ENCODE assay signal across 22 cellular contexts in genomic region chr1:23704834-23705495, GRCh38. TPM values are rescaled to one million over a fixed set of nuclear protein-coding genes. Genes with fewer than 3 reads are reported as not detected.
A peak's percentile ranks its signal among the peaks of the same experiment; 100 is the strongest.
DNase-seq lines count a peak whose midpoint lies in the region; ATAC-seq and TF ChIP-seq lines count a peak whose summit lies in the region.
"Had no signal": no experiment of that assay in that cellular context is flagged by ENCODE, and none has a peak within 500 bp of the region (broad histone marks: within the 10 kb centered on the region; RNA-seq: fewer than 3 reads in every experiment).

No MANE protein-coding gene starts in this region.

- peak overlapping the region; percentile 17 for H3K4me2 ChIP-seq in hepatocyte
- H3K4me2 ChIP-seq: PC-9 had no signal

- H3K9me3 ChIP-seq in Caco-2 (no peaks in the 10 kb centered on the region), HUES48 (ENCODE audit: control insufficient read depth, insufficient read depth, low read length) (no peaks in the 10 kb centered on the region), hepatocyte (ENCODE audit: low read depth) (no peaks in the 10 kb centered on the region), mucosa of stomach (ENCODE audit: control insufficient read depth, low read length) (no peaks in the 10 kb centered on the region), transverse colon (no peaks in the 10 kb centered on the region)

- TF ChIP-seq POLR2A in transverse colon (IDR thresholded peaks at IDR 0.05), result no peak

- peaks cover 22% of the 10 kb centered on the region for H4K20me1 ChIP-seq in hepatocyte (ENCODE audit: insufficient read depth, poor library complexity, severe bottlenecking)

- peak in 1 of 2 experiments; percentile 49 for DNase-seq in Caco-2
- no peak for DNase-seq in hepatocyte (ENCODE audit: low spot score)
- no peak for DNase-seq in NCI-H1417 treated with DMSO at 0.1 percent for 48 hours (lab: John Stamatoyannopoulos, UW)
- no peak for DNase-seq in transverse colon
- DNase-seq: ACHN; CD4-positive, alpha-beta T cell; DMS79 treated with DMSO at 0.1 percent for 48 hours; GDM1; GOT3; HFFc6; Karpas-422; NCI-H1417; NCI-H2029 treated with DMSO at 0.1 percent for 48 hours; NCI-H226; NCI-H526 treated with DMSO at 0.1 percent for 48 hours; PC-9 had no signal

- peak overlapping the region; percentile 79 for H3K27ac Mint-ChIP-seq in Caco-2 (ENCODE audit: unreplicated experiment)
- H3K27ac Mint-ChIP-seq: CD4-positive, alpha-beta T cell; HFFc6 had no signal

- CTCF ChIA-PET in Caco-2 (lab: Charles Lee), result interaction anchor here (0.6 to 1.4 kb wide), 3 partner anchors 13 to 189 kb away, joined by 3 to 6 read pairs (median 3); partner anchors contain the start of gene RPL11

- H3K27me3 ChIP-seq in Caco-2 (replicated peaks; ENCODE audit: control insufficient read depth, insufficient read depth, low read length) (no peaks in the 10 kb centered on the region), HUES48 (ENCODE audit: control insufficient read depth, insufficient read depth, low read length) (no peaks in the 10 kb centered on the region), hepatocyte (no peaks in the 10 kb centered on the region), mucosa of stomach (ENCODE audit: control insufficient read depth, insufficient read depth, low read length) (no peaks in the 10 kb centered on the region), transverse colon (no peaks in the 10 kb centered on the region)

- TF ChIP-seq EP300 in transverse colon (IDR thresholded peaks at IDR 0.05; ENCODE audit: low read depth), result no peak

- BruUV-seq in Caco-2 (replicated peaks; lab: Mats Ljungman, UMichigan), result no TSS peak

- no peaks in the 10 kb centered on the region for H3K9me2 ChIP-seq in hepatocyte (replicated peaks; ENCODE audit: insufficient read depth)

- H3K79me2 ChIP-seq in hepatocyte, result peaks cover 72% of the 10 kb centered on the region

- no peaks in the 10 kb centered on the region for H3K9me3 Mint-ChIP-seq in Caco-2 (ENCODE audit: unreplicated experiment)
- H3K9me3 Mint-ChIP-seq: CD4-positive, alpha-beta T cell; HFFc6 had no signal

- POLR2A ChIA-PET in Caco-2 (lab: Charles Lee), result interaction anchor here (1.2 to 1.4 kb wide), 2 partner anchors 14 to 22 kb away, joined by 6 to 11 read pairs; partner anchors contain the start of gene RPL11

- no peak overlapping the region for H2AFZ ChIP-seq in hepatocyte
- H2AFZ ChIP-seq: PC-9 had no signal

- peak overlapping the region; percentile 33 for H3K4me3 Mint-ChIP-seq in Caco-2 (ENCODE audit: unreplicated experiment)
- H3K4me3 Mint-ChIP-seq: CD4-positive, alpha-beta T cell; HFFc6 had no signal

- WGBS in hepatocyte (ENCODE audit: low lambda C conversion rate, missing lambda C conversion rate), result 63% methylated on average over 6 of the region's 6 CpGs
- 33 to 58% methylated on average over 2 to 6 of the region's 6 CpGs for WGBS in transverse colon (ENCODE audit: low coverage in 1 of 2), 2 donors

- H3K27ac ChIP-seq in HUES48 (ENCODE audit: low read depth, low read length) (peak overlapping the region; percentile 42), hepatocyte (peak overlapping the region; percentile 35), transverse colon (no peak overlapping the region)
- H3K27ac ChIP-seq: PC-9, SK-N-MC had no signal

- in situ Hi-C loops in transverse colon (cut with MboI; ENCODE audit: low pct_ligation_motif_present in 1 of 4, low pct_unique_long_range_greater_than_20kb in 1 of 4, low sequenced_read_pairs in 3 of 4), result no loop called here

- ATAC-seq in GM18502 (IDR thresholded peaks at IDR 0.05; ENCODE audit: poor library complexity, unreplicated experiment) (no peak), HG02798 (IDR thresholded peaks at IDR 0.05; ENCODE audit: poor library complexity, unreplicated experiment) (no peak)
- ATAC-seq: Right ventricle myocardium inferior had no signal

- H3K36me3 ChIP-seq in Caco-2 (ENCODE audit: control insufficient read depth, insufficient read depth, low read length), result no peaks in the 10 kb centered on the region
- peaks cover 46% of the 10 kb centered on the region for H3K36me3 ChIP-seq in HUES48 (ENCODE audit: control insufficient read depth, insufficient read depth, low read length)
- no peaks in the 10 kb centered on the region for H3K36me3 ChIP-seq in hepatocyte (replicated peaks; ENCODE audit: insufficient read depth, low read depth)
- H3K36me3 ChIP-seq in mucosa of stomach (ENCODE audit: control insufficient read depth, insufficient read depth, low read length), result peaks cover 5% of the 10 kb centered on the region
- H3K36me3 ChIP-seq in transverse colon, result peaks cover 0 to 16% (median 5%) of the 10 kb centered on the region in 4 donors

- H3K36me3 Mint-ChIP-seq in Caco-2 (ENCODE audit: insufficient read depth, unreplicated experiment), result peaks cover 31% of the 10 kb centered on the region

- no peaks in the 10 kb centered on the region for H3K27me3 Mint-ChIP-seq in Caco-2 (ENCODE audit: insufficient read depth, unreplicated experiment)
- H3K27me3 Mint-ChIP-seq: CD4-positive, alpha-beta T cell had no signal

- TF ChIP-seq CTCF in Caco-2 (IDR thresholded peaks at IDR 0.05; ENCODE audit: insufficient read depth in 1 of 2, low read depth in 1 of 2, low read length in 1 of 2, severe bottlenecking in 1 of 2, unreplicated experiment in 1 of 2) (no peak), hepatocyte (IDR thresholded peaks at IDR 0.05; ENCODE audit: poor library complexity) (no peak), transverse colon (IDR thresholded peaks at IDR 0.05) (no peak)

- H3K4me3 ChIP-seq in Caco-2 (ENCODE audit: low read depth, low read length) (no peak overlapping the region), HUES48 (ENCODE audit: low read depth, low read length) (no peak overlapping the region), hepatocyte (no peak overlapping the region), mucosa of stomach (ENCODE audit: low read length) (no peak overlapping the region), transverse colon (no peak overlapping the region)
- H3K4me3 ChIP-seq: PC-9, SK-N-MC had no signal

- peaks cover 7% of the 10 kb centered on the region for H3K4me1 Mint-ChIP-seq in Caco-2 (ENCODE audit: low read depth, unreplicated experiment)

- H3K4me1 ChIP-seq in Caco-2 (peaks cover 17% of the 10 kb centered on the region), HUES48 (ENCODE audit: control insufficient read depth, insufficient read depth, low read length) (no peaks in the 10 kb centered on the region), hepatocyte (ENCODE audit: insufficient read depth) (no peaks in the 10 kb centered on the region), mucosa of stomach (ENCODE audit: control insufficient read depth, insufficient read depth, low read length) (peaks cover 14% of the 10 kb centered on the region), transverse colon (no peaks in the 10 kb centered on the region)

- intact Hi-C loops in Caco-2 (cut with micrococcal nuclease; ENCODE audit: unreplicated experiment) (loop anchor here (5.0 kb wide), 1 partner anchor 42 kb away; no protein-coding TSS in a partner anchor), transverse colon (cut with DNase I; ENCODE audit: low total_unique reads) (no loop called here)

- no peak overlapping the region for H3K9ac ChIP-seq in HUES48 (ENCODE audit: low read depth, low read length)
- H3K9ac ChIP-seq in mucosa of stomach (ENCODE audit: low read length), result peak overlapping the region; percentile 35

RNA-seq across cellular contexts. Expression of gene RPL11, which starts 13.4 kb away (rescaled TPM):
- 1,040 and 1,063 TPM in 2 replicates for total RNA-seq in Caco-2 (2022)
- total RNA-seq in hepatocyte, result 828 and 862 TPM in 2 replicates
- polyA plus RNA-seq in hepatocyte, result 526 and 593 TPM in 2 replicates
- total RNA-seq in transverse colon, result 100 to 1,000 TPM; 382 to 822 (median 494) TPM

RNA-seq across cellular contexts. Expression of gene ELOA, which starts 38.3 kb away (rescaled TPM):
- 29.4 and 31.3 TPM in 2 replicates for total RNA-seq in Caco-2 (2022)
- 25.6 and 28.3 TPM in 2 replicates for total RNA-seq in hepatocyte
- polyA plus RNA-seq in hepatocyte, result 26.0 and 27.0 TPM in 2 replicates
- total RNA-seq in transverse colon, result 10 to 100 TPM in 3 of 4 donors, 1 to 10 TPM in 1; 9.6 to 39.3 (median 33.2) TPM

Comparison
In these comparisons a context has a peak if more than half of its experiments do, and no peak if none do; other contexts are left out.
1. H3K27ac ChIP-seq: peak in HUES48 (single experiment) and hepatocyte (single experiment); none in transverse colon (0 of 4).